In the genomic region with DNA sequence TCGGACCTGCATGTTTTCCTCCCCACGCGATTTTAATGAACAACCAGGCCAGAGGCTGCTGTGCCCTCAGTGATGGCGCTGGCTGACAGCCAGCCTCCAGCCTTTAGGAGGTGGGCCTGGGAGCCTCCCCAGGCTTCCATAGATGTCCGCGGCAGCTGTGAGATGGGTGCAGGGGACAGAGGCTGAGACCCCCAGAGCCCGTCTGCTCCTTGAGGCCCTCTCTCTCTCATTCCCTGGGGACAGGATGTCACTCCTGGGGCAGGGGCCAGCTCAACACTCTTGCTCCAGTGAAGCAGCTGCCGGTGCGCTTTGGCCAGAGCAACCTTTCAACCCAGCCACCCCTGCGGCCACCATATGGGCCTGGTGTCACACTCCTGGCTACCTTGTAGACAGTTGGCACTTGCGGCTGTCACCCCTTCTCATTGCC, we compare ENCODE assay signal across 1 cellular context.
TF ChIP-seq lines count a peak whose summit lies in the region.

No MANE protein-coding gene starts in this region.

TF ChIP-seq in HepG2, 621 proteins besides CTCF, POLR2A, EP300 and RAD21 (continued from another document):
- TF ChIP-seq MLLT10 (CRISPR knock-in tag; IDR thresholded peaks at IDR 0.05) (no peak), ZBTB7B (CRISPR knock-in tag; IDR thresholded peaks at IDR 0.05) (no peak), SP140L (CRISPR knock-in tag; IDR thresholded peaks at IDR 0.05; ENCODE audit: borderline replicate concordance) (no peak), ZNF160 (CRISPR knock-in tag; IDR thresholded peaks at IDR 0.05) (no peak)
- TF ChIP-seq, protein P1, sequence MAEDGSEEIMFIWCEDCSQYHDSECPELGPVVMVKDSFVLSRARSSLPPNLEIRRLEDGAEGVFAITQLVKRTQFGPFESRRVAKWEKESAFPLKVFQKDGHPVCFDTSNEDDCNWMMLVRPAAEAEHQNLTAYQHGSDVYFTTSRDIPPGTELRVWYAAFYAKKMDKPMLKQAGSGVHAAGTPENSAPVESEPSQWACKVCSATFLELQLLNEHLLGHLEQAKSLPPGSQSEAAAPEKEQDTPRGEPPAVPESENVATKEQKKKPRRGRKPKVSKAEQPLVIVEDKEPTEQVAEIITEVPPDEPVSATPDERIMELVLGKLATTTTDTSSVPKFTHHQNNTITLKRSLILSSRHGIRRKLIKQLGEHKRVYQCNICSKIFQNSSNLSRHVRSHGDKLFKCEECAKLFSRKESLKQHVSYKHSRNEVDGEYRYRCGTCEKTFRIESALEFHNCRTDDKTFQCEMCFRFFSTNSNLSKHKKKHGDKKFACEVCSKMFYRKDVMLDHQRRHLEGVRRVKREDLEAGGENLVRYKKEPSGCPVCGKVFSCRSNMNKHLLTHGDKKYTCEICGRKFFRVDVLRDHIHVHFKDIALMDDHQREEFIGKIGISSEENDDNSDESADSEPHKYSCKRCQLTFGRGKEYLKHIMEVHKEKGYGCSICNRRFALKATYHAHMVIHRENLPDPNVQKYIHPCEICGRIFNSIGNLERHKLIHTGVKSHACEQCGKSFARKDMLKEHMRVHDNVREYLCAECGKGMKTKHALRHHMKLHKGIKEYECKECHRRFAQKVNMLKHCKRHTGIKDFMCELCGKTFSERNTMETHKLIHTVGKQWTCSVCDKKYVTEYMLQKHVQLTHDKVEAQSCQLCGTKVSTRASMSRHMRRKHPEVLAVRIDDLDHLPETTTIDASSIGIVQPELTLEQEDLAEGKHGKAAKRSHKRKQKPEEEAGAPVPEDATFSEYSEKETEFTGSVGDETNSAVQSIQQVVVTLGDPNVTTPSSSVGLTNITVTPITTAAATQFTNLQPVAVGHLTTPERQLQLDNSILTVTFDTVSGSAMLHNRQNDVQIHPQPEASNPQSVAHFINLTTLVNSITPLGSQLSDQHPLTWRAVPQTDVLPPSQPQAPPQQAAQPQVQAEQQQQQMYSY (CRISPR knock-in tag; IDR thresholded peaks at IDR 0.05): no peak
